Comparison of ENCODE assay signal across 23 cellular contexts in genomic region chr3:150710097-150710496, GRCh38. TPM values are rescaled to one million over a fixed set of nuclear protein-coding genes. Genes with fewer than 3 reads are reported as not detected.
A peak's percentile ranks its signal among the peaks of the same experiment; 100 is the strongest.
DNase-seq lines count a peak whose midpoint lies in the region; ATAC-seq and TF ChIP-seq lines count a peak whose summit lies in the region.
"Had no signal": no experiment of that assay in that cellular context is flagged by ENCODE, and none has a peak within 500 bp of the region (broad histone marks: within the 10 kb centered on the region; RNA-seq: fewer than 3 reads in every experiment).

No MANE protein-coding gene starts in this region.

- H3K14ac ChIP-seq in IMR-90 (replicated peaks; ENCODE audit: low read depth, low read length) = no peak overlapping the region

- intact Hi-C loops in IMR-90 (cut with micrococcal nuclease) = no loop called here

- peaks cover 2% of the 10 kb centered on the region; the same call in 1 of the 2 replicates for H3K9me1 ChIP-seq in IMR-90 (ENCODE audit: insufficient read depth, low read length)

- H3K27ac ChIP-seq in IMR-90 (ENCODE audit: insufficient read depth, low read length) = no peak overlapping the region
- H3K27ac ChIP-seq: GM23248 had no signal

- dilution Hi-C loops in IMR-90 (cut with HindIII; ENCODE audit: low sequenced_read_pairs, unreplicated experiment) = no loop called here

- no peak overlapping the region for H2BK15ac ChIP-seq in IMR-90 (ENCODE audit: low read depth, low read length)

- no TSS peak for BruUV-seq in IMR-90 (replicated peaks; lab: Mats Ljungman, UMichigan)

- H3K27me3 ChIP-seq in IMR-90 (ENCODE audit: control insufficient read depth, insufficient read depth, low read length) = no peaks in the 10 kb centered on the region

- H3K18ac ChIP-seq in IMR-90 (ENCODE audit: low read depth, low read length) = no peak overlapping the region

- peak in 1 of 2 donors; percentile 22 for DNase-seq in activated T-cell treated with anti-CD3 and anti-CD28 coated beads, Interleukin-2, amount 50 U/mL, for 72 hours
- no peak for DNase-seq in activated T-cell treated with anti-CD3 and anti-CD28 coated beads for 4 hours
- peak; percentile 43 for DNase-seq in IMR-90
- peak; percentile 86 for DNase-seq in amniotic epithelial cell (ENCODE audit: low read depth)
- no peak for DNase-seq in stimulated activated naive CD8-positive, alpha-beta T cell treated with anti-CD3 and anti-CD28 coated beads, Interleukin-15, amount 100 ng/mL, for 72 hours
- no peak for DNase-seq in NCI-H2227 (lab: John Stamatoyannopoulos, UW; ENCODE audit: unreplicated experiment)
- DNase-seq: CD4-positive, alpha-beta memory T cell; DMS153; GDM1; GM23248; HCEC 1CT; MV-4-11; NCI-H187; NCI-H526 treated with DMSO at 0.1 percent for 48 hours had no signal

- H3K36me3 Mint-ChIP-seq in activated T-cell treated with anti-CD3 and anti-CD28 coated beads, Interleukin-2, amount 50 U/mL, for 72 hours (ENCODE audit: insufficient read depth in 2 of 2) = peaks cover 18 to 42% of the 10 kb centered on the region in 2 donors

- no peak overlapping the region for H3K9ac ChIP-seq in IMR-90 (ENCODE audit: low read depth, low read length)
- H3K9ac ChIP-seq: GM23248 had no signal

- no peak overlapping the region for H4K8ac ChIP-seq in IMR-90 (ENCODE audit: low read depth in 2 of 2, low read length in 2 of 2)

- CTCF ChIA-PET in IMR-90 (lab: Yijun Ruan, JAX) = no interaction called here

- H3K4me1 Mint-ChIP-seq in activated T-cell treated with anti-CD3 and anti-CD28 coated beads, Interleukin-2, amount 50 U/mL, for 72 hours (ENCODE audit: low read depth) = peaks cover 15% of the 10 kb centered on the region
- H3K4me1 Mint-ChIP-seq in stimulated activated naive CD8-positive, alpha-beta T cell treated with anti-CD3 and anti-CD28 coated beads, Interleukin-15, amount 100 ng/mL, for 72 hours = peaks cover 7% of the 10 kb centered on the region

- in situ Hi-C loops in IMR-90 (cut with MboI; ENCODE audit: low sequenced_read_pairs) = no loop called here

- no peak overlapping the region for H3K27ac Mint-ChIP-seq in activated T-cell treated with anti-CD3 and anti-CD28 coated beads, Interleukin-2, amount 50 U/mL, for 72 hours
- no peak overlapping the region for H3K27ac Mint-ChIP-seq in stimulated activated naive CD8-positive, alpha-beta T cell treated with anti-CD3 and anti-CD28 coated beads, Interleukin-15, amount 100 ng/mL, for 72 hours
- H3K27ac Mint-ChIP-seq: CD4-positive, alpha-beta memory T cell had no signal

- no peak overlapping the region for H2BK20ac ChIP-seq in IMR-90 (ENCODE audit: low read depth, low read length)

- peak; percentile 88 to 92 for ATAC-seq in activated T-cell treated with anti-CD3 and anti-CD28 coated beads, Interleukin-2, amount 50 U/mL, for 72 hours (replicated peaks in 1 of 2)
- ATAC-seq in IMR-90 (ENCODE audit: low read depth) (no peak), GM18517 (IDR thresholded peaks at IDR 0.05; ENCODE audit: unreplicated experiment) (no peak)
- peak; percentile 57 for ATAC-seq in stimulated activated naive CD8-positive, alpha-beta T cell treated with anti-CD3 and anti-CD28 coated beads, Interleukin-15, amount 100 ng/mL, for 72 hours
- ATAC-seq: GM12878, K562, Panc1, Right ventricle myocardium inferior had no signal

- peaks cover 16 to 18% of the 10 kb centered on the region in 2 donors for H3K9me3 Mint-ChIP-seq in activated T-cell treated with anti-CD3 and anti-CD28 coated beads, Interleukin-2, amount 50 U/mL, for 72 hours
- peaks cover 13 to 30% of the 10 kb centered on the region in 2 donors for H3K9me3 Mint-ChIP-seq in stimulated activated naive CD8-positive, alpha-beta T cell treated with anti-CD3 and anti-CD28 coated beads, Interleukin-15, amount 100 ng/mL, for 72 hours

- POLR2A ChIA-PET in IMR-90 (lab: Charles Lee; ENCODE audit: unreplicated experiment) = no interaction called here

- WGBS in IMR-90 (ENCODE audit: extremely low coverage in 2 of 2, insufficient read length in 1 of 2), 2 experiments = 86% methylated on average over 1 of the region's 2 CpGs; no CpG with 5 or more reads in 1 of the 2 experiments

- no peak overlapping the region for H2BK5ac ChIP-seq in IMR-90 (ENCODE audit: low read depth, low read length, poor library complexity, severe bottlenecking)

- no peak overlapping the region for H2AFZ ChIP-seq in IMR-90 (replicated peaks; ENCODE audit: low read length, poor library complexity)
- H2AFZ ChIP-seq: GM23248 had no signal

- H3K79me1 ChIP-seq in IMR-90 (ENCODE audit: low read depth in 1 of 2, low read length in 2 of 2) = no peaks in the 10 kb centered on the region

- no peak overlapping the region for H3K4me2 ChIP-seq in IMR-90 (ENCODE audit: low read depth, low read length)

- no peak overlapping the region for H3K4ac ChIP-seq in IMR-90 (ENCODE audit: low read depth, low read length)

- H4K91ac ChIP-seq in IMR-90 (ENCODE audit: insufficient read depth, low read depth, low read length) = no peak overlapping the region

- TF ChIP-seq RAD21 in IMR-90 (IDR thresholded peaks at IDR 0.05; ENCODE audit: low read length) = no peak

- no peaks in the 10 kb centered on the region for H3K9me3 ChIP-seq in IMR-90 (ENCODE audit: control insufficient read depth, insufficient read depth, low read length)

- no peak overlapping the region for H4K5ac ChIP-seq in IMR-90 (ENCODE audit: low read depth, low read length)

- no peaks in the 10 kb centered on the region for H3K27me3 Mint-ChIP-seq in activated T-cell treated with anti-CD3 and anti-CD28 coated beads, Interleukin-2, amount 50 U/mL, for 72 hours (ENCODE audit: low read depth)
- H3K27me3 Mint-ChIP-seq in stimulated activated naive CD8-positive, alpha-beta T cell treated with anti-CD3 and anti-CD28 coated beads, Interleukin-15, amount 100 ng/mL, for 72 hours = no peaks in the 10 kb centered on the region
- H3K27me3 Mint-ChIP-seq: CD4-positive, alpha-beta memory T cell had no signal

- no peak for TF ChIP-seq CTCF in IMR-90 (conservative IDR thresholded peaks at IDR 0.05; ENCODE audit: low read depth, low read length)

- H2BK120ac ChIP-seq in IMR-90 (ENCODE audit: low read depth, low read length) = no peak overlapping the region

- no peaks in the 10 kb centered on the region for H3K4me1 ChIP-seq in IMR-90 (ENCODE audit: control insufficient read depth, insufficient read depth, low read length)

- no peaks in the 10 kb centered on the region for H4K20me1 ChIP-seq in IMR-90 (ENCODE audit: insufficient read depth, low read length)

- peak overlapping the region in 1 of 2 donors; percentile 6 for H3K4me3 Mint-ChIP-seq in activated T-cell treated with anti-CD3 and anti-CD28 coated beads, Interleukin-2, amount 50 U/mL, for 72 hours
- H3K4me3 Mint-ChIP-seq in stimulated activated naive CD8-positive, alpha-beta T cell treated with anti-CD3 and anti-CD28 coated beads, Interleukin-15, amount 100 ng/mL, for 72 hours = no peak overlapping the region
- H3K4me3 Mint-ChIP-seq: CD4-positive, alpha-beta memory T cell had no signal

- H2AK5ac ChIP-seq in IMR-90 (ENCODE audit: low read depth, low read length) = no peak overlapping the region

- H3K56ac ChIP-seq in IMR-90 (ENCODE audit: extremely low read depth, insufficient read depth, low read length) = no peak overlapping the region

- no peaks in the 10 kb centered on the region for H3K36me3 ChIP-seq in IMR-90 (ENCODE audit: control insufficient read depth, insufficient read depth, low read length)

- no peak for TF ChIP-seq POLR2A in IMR-90 (IDR thresholded peaks at IDR 0.05; ENCODE audit: low read depth, low read length)

- H3K4me3 ChIP-seq in IMR-90 (ENCODE audit: insufficient read depth, low read depth, low read length) = no peak overlapping the region
- H3K4me3 ChIP-seq: GM12878, GM23248, K562 had no signal

- no peak overlapping the region for H2AK9ac ChIP-seq in IMR-90 (replicated peaks; ENCODE audit: low read depth, low read length, poor library complexity)

- no peak overlapping the region for H3K23ac ChIP-seq in IMR-90 (ENCODE audit: low read depth, low read length)

TF ChIP-seq in IMR-90, 13 proteins besides CTCF, POLR2A, EP300 and RAD21 (continues in another document):
- TF ChIP-seq ELK1 (IDR thresholded peaks at IDR 0.05; ENCODE audit: borderline replicate concordance, low read depth, low read length) = no peak
- no peak for TF ChIP-seq FOS (IDR thresholded peaks at IDR 0.05; ENCODE audit: low read depth, low read length)
- TF ChIP-seq CHD1 (IDR thresholded peaks at IDR 0.05; ENCODE audit: low read depth, low read length) = no peak
- TF ChIP-seq SMC3 (IDR thresholded peaks at IDR 0.05; ENCODE audit: low read depth, low read length) = no peak
- TF ChIP-seq RCOR1 (IDR thresholded peaks at IDR 0.05; ENCODE audit: insufficient replicate concordance, low read length) = no peak
- TF ChIP-seq USF2 (IDR thresholded peaks at IDR 0.05; ENCODE audit: low read depth, low read length) = no peak
- TF ChIP-seq RFX5 (IDR thresholded peaks at IDR 0.05; ENCODE audit: low read depth, low read length) = no peak

RNA-seq across cellular contexts. Expression of gene ERICH6, which starts 6.4 kb away (rescaled TPM):
- total RNA-seq in activated T-cell treated with anti-CD3 and anti-CD28 coated beads, Interleukin-2, amount 50 U/mL, for 72 hours = under 1 TPM in 1 of 2 donors, not detected in 1; 0.19 TPM
- total RNA-seq in IMR-90 (2012; rRNA removed) = under 0.01 TPM in 1 of 2 replicates, not detected in the other
- not detected in 2 replicates for polyA plus RNA-seq in IMR-90 (2012; rRNA removed)
- polyA plus RNA-seq in IMR-90 (2012; cell fraction: cytosol; rRNA removed) = not detected in 2 replicates
- 0.03 TPM in 1 of 2 replicates, not detected in the other for polyA plus RNA-seq in IMR-90 (2012; cell fraction: nucleus; rRNA removed; ENCODE audit: low replicate concordance)
- total RNA-seq: A172; CD4-positive, alpha-beta memory T cell; Daoy; GM23248; K562; Right ventricle myocardium inferior; SK-MEL-5 had no signal
- polyA plus RNA-seq: BJ, K562 had no signal

RNA-seq across cellular contexts. Expression of gene SIAH2, which starts 52.9 kb away (rescaled TPM):
- 100 to 1,000 TPM in 1 of 2 donors, 10 to 100 TPM in 1; 91.2 to 124 TPM for total RNA-seq in activated T-cell treated with anti-CD3 and anti-CD28 coated beads, Interleukin-2, amount 50 U/mL, for 72 hours
- total RNA-seq in IMR-90 (2012; rRNA removed) = 24.7 and 26.1 TPM in 2 replicates
- polyA plus RNA-seq in IMR-90 (2012; rRNA removed) = 61.8 and 78.2 TPM in 2 replicates
- polyA plus RNA-seq in IMR-90 (2012; cell fraction: cytosol; rRNA removed) = 10.3 and 19.5 TPM in 2 replicates
- polyA plus RNA-seq in IMR-90 (2012; cell fraction: nucleus; rRNA removed; ENCODE audit: low replicate concordance) = 16.8 and 18.9 TPM in 2 replicates

Comparison
In these comparisons a context has a peak if more than half of its experiments do, and no peak if none do; other contexts are left out.
1. ATAC-seq: peak in activated T-cell treated with anti-CD3 and anti-CD28 coated beads, Interleukin-2, amount 50 U/mL, for 72 hours (2 of 2) and stimulated activated naive CD8-positive, alpha-beta T cell treated with anti-CD3 and anti-CD28 coated beads, Interleukin-15, amount 100 ng/mL, for 72 hours (single experiment); none in IMR-90 (single experiment) and GM18517 (single experiment).
2. DNase-seq: peak in IMR-90 (single experiment) and amniotic epithelial cell (single experiment); none in activated T-cell treated with anti-CD3 and anti-CD28 coated beads for 4 hours (single experiment), stimulated activated naive CD8-positive, alpha-beta T cell treated with anti-CD3 and anti-CD28 coated beads, Interleukin-15, amount 100 ng/mL, for 72 hours (0 of 2) and NCI-H2227 (single experiment).